Comparison of ENCODE assay signal across 9 cellular contexts in genomic region chr2:180077295-180077906, GRCh38.
DNase-seq lines count a peak whose midpoint lies in the region; ATAC-seq and TF ChIP-seq lines count a peak whose summit lies in the region.
"Had no signal": no experiment of that assay in that cellular context is flagged by ENCODE, and none has a peak within 500 bp of the region (broad histone marks: within the 10 kb centered on the region; RNA-seq: fewer than 3 reads in every experiment).

No MANE protein-coding gene starts in this region.

- H3K27ac ChIP-seq in PC-9: no peak overlapping the region
- H3K27ac ChIP-seq in vagina: no peak overlapping the region
- H3K27ac ChIP-seq: epithelial cell of prostate had no signal

- intact Hi-C loops in PC-9 (cut with micrococcal nuclease; ENCODE audit: unreplicated experiment): loop anchor here (5.0 to 10.0 kb wide), 3 partner anchors 323 to 1315 kb away; no protein-coding TSS in a partner anchor
- intact Hi-C loops in vagina (cut with DNase I): no loop called here

- no peaks in the 10 kb centered on the region for H3K79me2 ChIP-seq in PC-9 (ENCODE audit: low read depth)

- no peaks in the 10 kb centered on the region for H3K9me2 ChIP-seq in PC-9 (ENCODE audit: insufficient read depth)

- H3F3A ChIP-seq in PC-9 (ENCODE audit: insufficient read depth, low read depth): no peaks in the 10 kb centered on the region

- H3K4me1 ChIP-seq in PC-9 (replicated peaks; ENCODE audit: insufficient read depth) (no peaks in the 10 kb centered on the region), vagina (no peaks in the 10 kb centered on the region)

- POLR2A ChIA-PET in PC-9 (lab: Charles Lee; ENCODE audit: unreplicated experiment): no interaction called here

- no peaks in the 10 kb centered on the region for H4K20me1 ChIP-seq in PC-9 (ENCODE audit: insufficient read depth)

- H3K27me3 ChIP-seq in PC-9 (ENCODE audit: insufficient read depth, low read depth) (no peaks in the 10 kb centered on the region), vagina (no peaks in the 10 kb centered on the region)

- DNase-seq in AG10803 (ENCODE audit: low read depth) (peak; percentile 30), PC-9 (no peak), foreskin melanocyte (peak; percentile 3), vagina (ENCODE audit: extremely low spot score in 2 of 2) (no peak), activated T-cell treated with anti-CD3 and anti-CD28 coated beads for 4 hours (no peak)

- no peak for TF ChIP-seq POLR2A in vagina (IDR thresholded peaks at IDR 0.05)

- CTCF ChIA-PET in PC-9 (lab: Charles Lee): interaction anchor here (0.6 to 0.7 kb wide), 3 partner anchors 290 to 372 kb away, joined by 3 to 4 read pairs (median 3); no protein-coding TSS in a partner anchor

- ATAC-seq in GM21529 (IDR thresholded peaks at IDR 0.05; ENCODE audit: unreplicated experiment) (peak; percentile 69), GM21528 (IDR thresholded peaks at IDR 0.05; ENCODE audit: low FRiP score, unreplicated experiment) (no peak), GM19455 (IDR thresholded peaks at IDR 0.05; ENCODE audit: unreplicated experiment) (no peak)

- BruUV-seq in PC-9 (replicated peaks; lab: Mats Ljungman, UMichigan): no TSS peak

- peaks cover 5% of the 10 kb centered on the region; the same call in 1 of the 2 replicates for H3K9me3 ChIP-seq in PC-9 (ENCODE audit: insufficient read depth, low read depth)
- no peaks in the 10 kb centered on the region for H3K9me3 ChIP-seq in vagina

- H3K4me2 ChIP-seq in PC-9: no peak overlapping the region

- TF ChIP-seq CTCF in AG10803 (conservative IDR thresholded peaks at IDR 0.05; ENCODE audit: low read length): peak; percentile 97
- peak; percentile 95 for TF ChIP-seq CTCF in PC-9 (conservative IDR thresholded peaks at IDR 0.05)
- TF ChIP-seq CTCF in vagina (IDR thresholded peaks at IDR 0.05): peak in 2 of 3 experiments; percentile 25 to 57

- H3K4me3 ChIP-seq in AG10803 (ENCODE audit: low read length) (no peak overlapping the region), PC-9 (no peak overlapping the region), vagina (no peak overlapping the region)

- H2AFZ ChIP-seq in PC-9: no peak overlapping the region

- no peaks in the 10 kb centered on the region for H3K36me3 ChIP-seq in PC-9 (ENCODE audit: low read depth)
- no peaks in the 10 kb centered on the region for H3K36me3 ChIP-seq in vagina

Comparison
In these comparisons a context has a peak if more than half of its experiments do, and no peak if none do; other contexts are left out.
1. DNase-seq: peak in AG10803 (single experiment) and foreskin melanocyte (single experiment); none in PC-9 (0 of 2), vagina (0 of 2) and activated T-cell treated with anti-CD3 and anti-CD28 coated beads for 4 hours (single experiment).
2. CTCF ChIP-seq: peak in every context shown above with its lines; median percentile 97 in AG10803; 95 in PC-9; 41 in vagina.